25 cellular contexts compared by ENCODE assay signal in the genomic region with DNA sequence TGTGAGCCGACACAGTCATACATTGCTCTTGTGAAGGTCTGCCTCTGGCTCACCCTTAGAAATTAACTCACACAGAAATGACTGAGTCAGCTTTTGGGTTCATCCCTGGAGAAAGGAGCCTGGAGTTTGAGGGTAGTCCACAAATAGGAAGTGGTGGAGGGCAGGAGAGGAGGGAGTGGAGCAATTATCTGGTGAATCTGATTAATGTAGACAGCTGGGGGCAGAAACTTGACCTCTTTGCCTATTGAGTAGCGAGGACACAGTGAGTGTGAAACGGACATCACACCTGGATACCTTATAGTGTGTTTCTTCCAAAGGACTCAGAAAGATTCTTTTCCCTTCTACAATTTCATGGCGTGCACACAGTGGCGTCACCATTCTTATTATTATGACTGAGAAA. TPM values are rescaled to one million over a fixed set of nuclear protein-coding genes. Genes with fewer than 3 reads are reported as not detected.
"Had no signal": no experiment of that assay in that cellular context is flagged by ENCODE, and none has a peak within 500 bp of the region (broad histone marks: within the 10 kb centered on the region; RNA-seq: fewer than 3 reads in every experiment).

No MANE protein-coding gene starts in this region.

- H2AFZ ChIP-seq: hepatocyte, neural progenitor cell had no signal

- H3K36me3 ChIP-seq: left lung, neural progenitor cell, neutrophil, stomach, thyroid gland, transverse colon, upper lobe of right lung had no signal

- H3K27me3 ChIP-seq: hepatocyte, neural progenitor cell, neutrophil, testis, thyroid gland, transverse colon had no signal

- H3K4me1 ChIP-seq: left lung, neural progenitor cell, stomach, testis, thyroid gland, transverse colon, upper lobe of right lung had no signal

- H3K27ac ChIP-seq: hepatocyte, left lung, neural progenitor cell, neutrophil, skin epidermis, stomach, testis, thyroid gland, transverse colon, upper lobe of right lung had no signal

- H3K79me2 ChIP-seq: hepatocyte had no signal

- H3K4me3 ChIP-seq: hepatocyte, left lung, lung, neural progenitor cell, skin epidermis, stomach, testis, thyroid gland, transverse colon, upper lobe of right lung had no signal

- H3K9ac ChIP-seq: neural progenitor cell had no signal

- H3K9me3 ChIP-seq: left lung, neutrophil, testis, thyroid gland, transverse colon, upper lobe of right lung had no signal

- DNase-seq: kidney glomerular epithelial cell; left cardiac atrium; left lung; mesendoderm; naive B cell; natural killer cell; nephron progenitor cell; occipital lobe; right cardiac atrium; stimulated activated CD4-positive, alpha-beta T cell treated with anti-CD3 and anti-CD28 coated beads, Interleukin-12 subunit alpha, Interleukin-12 subunit beta, amount 100 ng/mL, for 4 hours; stimulated activated CD4-positive, alpha-beta T cell treated with anti-CD3 and anti-CD28 coated beads, Interleukin-15, amount 100 ng/mL, for 24 hours; stimulated activated CD4-positive, alpha-beta T cell treated with anti-CD3 and anti-CD28 coated beads, Interleukin-2, amount 100 ng/mL, for 24 hours; stimulated activated CD4-positive, alpha-beta T cell treated with anti-CD3 and anti-CD28 coated beads, Interleukin-4, amount 100 ng/mL, for 1 hour; stimulated activated naive B cell treated with anti-CD40 and anti-IgM and Interleukin-4, amounts not matched to agents 10 μg/mL and 1 μg/mL and 100 μg/mL, for 72 hours; stimulated activated naive CD8-positive, alpha-beta T cell treated with anti-CD3 and anti-CD28 coated beads, Interleukin-15, Interleukin-2, amounts not matched to agents 100 U/mL and 50 U/mL, for 24 hours; stomach; testis; thyroid gland; transverse colon; upper lobe of right lung had no signal

- H3K4me2 ChIP-seq: hepatocyte, neural progenitor cell had no signal

RNA-seq across cellular contexts. Expression of a gene that starts 48.5 kb away (rescaled TPM):
- total RNA-seq: occipital lobe had no signal
